Comparison of ENCODE assay signal across 29 cellular contexts in genomic region chr6:50239853-50240252, GRCh38.
"Had no signal": no experiment of that assay in that cellular context is flagged by ENCODE, and none has a peak within 500 bp of the region (broad histone marks: within the 10 kb centered on the region; RNA-seq: fewer than 3 reads in every experiment).

No MANE protein-coding gene starts in this region.

- FAIRE-seq: endometrium, endothelial cell of umbilical vein, frontal cortex had no signal

- H3K36me3 ChIP-seq: adrenal gland, ascending aorta, breast epithelium, cardiac muscle cell, colonic mucosa, esophagus squamous epithelium had no signal

- DNase-seq: activated CD4-positive, alpha-beta memory T cell treated with anti-CD3 and anti-CD28 coated beads for 36 hours; activated CD4-positive, alpha-beta T cell treated with anti-CD3 and anti-CD28 coated beads for 36 hours; activated CD4-positive, alpha-beta T cell treated with anti-CD3 and anti-CD28 coated beads, Interleukin-2, amount 10 ng/mL, durations not matched to agents 24 days and 14 days; activated CD4-positive, CD25-positive, alpha-beta regulatory T cell; activated CD4-positive, CD25-positive, alpha-beta regulatory T cell treated with anti-CD3 and anti-CD28 coated beads, Interleukin-2, amount 50 U/mL, for 72 hours; activated CD8-positive, alpha-beta memory T cell treated with anti-CD3 and anti-CD28 coated beads, Interleukin-2, amount 10 ng/mL, durations not matched to agents 7 days and 5 days; activated CD8-positive, alpha-beta memory T cell treated with anti-CD3 and anti-CD28 coated beads, Interleukin-2, amount 50 U/mL, for 4 hours; activated CD8-positive, alpha-beta T cell treated with anti-CD3 and anti-CD28 coated beads, Interleukin-2, amount 10 ng/mL, durations not matched to agents 7 days and 5 days; activated effector memory CD4-positive, alpha-beta T cell treated with anti-CD3 and anti-CD28 coated beads, Interleukin-2, amount 50 U/mL, for 16 hours; activated naive CD4-positive, alpha-beta T cell treated with anti-CD3 and anti-CD28 coated beads for 36 hours; activated naive CD8-positive, alpha-beta T cell treated with anti-CD3 and anti-CD28 coated beads for 36 hours; activated naive CD8-positive, alpha-beta T cell treated with anti-CD3 and anti-CD28 coated beads, Interleukin-2, amount 50 U/mL, for 24 hours; activated T-cell treated with anti-CD3 and anti-CD28 coated beads, Interleukin-2, amount 50 U/mL, for 1 hour; activated T-cell treated with anti-CD3 and anti-CD28 coated beads, Interleukin-2, amount 50 U/mL, for 48 hours; adrenal gland; amygdala; central memory CD4-positive, alpha-beta T cell; cerebellar nuclear complex; colonic mucosa; effector CD8-positive, alpha-beta T cell; esophagus squamous epithelium; T-helper 2 cell had no signal

- ATAC-seq: activated CD4-positive, alpha-beta T cell treated with anti-CD3 and anti-CD28 coated beads for 36 hours; activated CD8-positive, alpha-beta memory T cell treated with anti-CD3 and anti-CD28 coated beads, Interleukin-2, amount 10 ng/mL, durations not matched to agents 7 days and 5 days; activated CD8-positive, alpha-beta T cell treated with anti-CD3 and anti-CD28 coated beads, Interleukin-2, amount 10 ng/mL, durations not matched to agents 7 days and 5 days; activated naive CD8-positive, alpha-beta T cell treated with anti-CD3 and anti-CD28 coated beads, Interleukin-2, amount 50 U/mL, for 24 hours had no signal

- H3K4me3 ChIP-seq: adrenal gland, ascending aorta, breast epithelium, cardiac muscle cell, colonic mucosa, esophagus squamous epithelium had no signal

- H3K4me1 ChIP-seq: adrenal gland, ascending aorta, breast epithelium, colonic mucosa, esophagus squamous epithelium had no signal

- H3K27ac ChIP-seq: adrenal gland, ascending aorta, breast epithelium, cardiac muscle cell, colonic mucosa, epithelial cell of prostate, esophagus squamous epithelium had no signal

- H3K9me3 ChIP-seq: adrenal gland, ascending aorta, breast epithelium, colonic mucosa had no signal

- H3K27me3 ChIP-seq: adrenal gland, ascending aorta, breast epithelium, cardiac muscle cell, colonic mucosa, esophagus squamous epithelium had no signal
